Comparison of ENCODE assay signal across 1 cellular context in the genomic region with DNA sequence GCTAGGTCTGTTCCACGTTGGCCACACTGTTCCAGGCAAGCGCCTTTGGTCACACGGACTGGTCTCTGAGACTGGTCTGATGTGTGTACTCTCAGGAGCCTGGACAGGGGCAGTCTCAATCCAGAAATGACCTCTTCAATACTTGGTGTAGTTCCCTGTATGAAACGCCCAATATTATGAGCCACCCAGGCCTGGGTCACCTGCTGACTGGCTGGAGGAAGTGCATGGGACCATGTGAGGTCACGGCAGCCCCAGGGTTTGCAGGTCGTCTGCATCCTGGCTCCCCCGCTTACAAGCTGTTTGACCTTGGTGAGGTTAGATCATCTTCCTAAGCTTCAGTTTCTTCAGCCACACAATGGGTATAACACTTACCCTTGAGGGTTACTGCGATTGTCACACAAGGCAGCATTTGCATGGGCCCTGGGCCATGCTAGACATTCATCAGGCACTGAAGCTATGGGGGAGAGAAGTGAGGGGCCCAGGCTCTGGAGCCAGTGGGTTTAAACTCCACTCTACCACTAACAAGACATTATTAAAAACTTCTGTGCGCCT.
TF ChIP-seq lines count a peak whose summit lies in the region.

No MANE protein-coding gene starts in this region.

TF ChIP-seq in HepG2, 621 proteins besides CTCF, POLR2A, EP300 and RAD21 (continued from another document):
- TF ChIP-seq, protein P1, sequence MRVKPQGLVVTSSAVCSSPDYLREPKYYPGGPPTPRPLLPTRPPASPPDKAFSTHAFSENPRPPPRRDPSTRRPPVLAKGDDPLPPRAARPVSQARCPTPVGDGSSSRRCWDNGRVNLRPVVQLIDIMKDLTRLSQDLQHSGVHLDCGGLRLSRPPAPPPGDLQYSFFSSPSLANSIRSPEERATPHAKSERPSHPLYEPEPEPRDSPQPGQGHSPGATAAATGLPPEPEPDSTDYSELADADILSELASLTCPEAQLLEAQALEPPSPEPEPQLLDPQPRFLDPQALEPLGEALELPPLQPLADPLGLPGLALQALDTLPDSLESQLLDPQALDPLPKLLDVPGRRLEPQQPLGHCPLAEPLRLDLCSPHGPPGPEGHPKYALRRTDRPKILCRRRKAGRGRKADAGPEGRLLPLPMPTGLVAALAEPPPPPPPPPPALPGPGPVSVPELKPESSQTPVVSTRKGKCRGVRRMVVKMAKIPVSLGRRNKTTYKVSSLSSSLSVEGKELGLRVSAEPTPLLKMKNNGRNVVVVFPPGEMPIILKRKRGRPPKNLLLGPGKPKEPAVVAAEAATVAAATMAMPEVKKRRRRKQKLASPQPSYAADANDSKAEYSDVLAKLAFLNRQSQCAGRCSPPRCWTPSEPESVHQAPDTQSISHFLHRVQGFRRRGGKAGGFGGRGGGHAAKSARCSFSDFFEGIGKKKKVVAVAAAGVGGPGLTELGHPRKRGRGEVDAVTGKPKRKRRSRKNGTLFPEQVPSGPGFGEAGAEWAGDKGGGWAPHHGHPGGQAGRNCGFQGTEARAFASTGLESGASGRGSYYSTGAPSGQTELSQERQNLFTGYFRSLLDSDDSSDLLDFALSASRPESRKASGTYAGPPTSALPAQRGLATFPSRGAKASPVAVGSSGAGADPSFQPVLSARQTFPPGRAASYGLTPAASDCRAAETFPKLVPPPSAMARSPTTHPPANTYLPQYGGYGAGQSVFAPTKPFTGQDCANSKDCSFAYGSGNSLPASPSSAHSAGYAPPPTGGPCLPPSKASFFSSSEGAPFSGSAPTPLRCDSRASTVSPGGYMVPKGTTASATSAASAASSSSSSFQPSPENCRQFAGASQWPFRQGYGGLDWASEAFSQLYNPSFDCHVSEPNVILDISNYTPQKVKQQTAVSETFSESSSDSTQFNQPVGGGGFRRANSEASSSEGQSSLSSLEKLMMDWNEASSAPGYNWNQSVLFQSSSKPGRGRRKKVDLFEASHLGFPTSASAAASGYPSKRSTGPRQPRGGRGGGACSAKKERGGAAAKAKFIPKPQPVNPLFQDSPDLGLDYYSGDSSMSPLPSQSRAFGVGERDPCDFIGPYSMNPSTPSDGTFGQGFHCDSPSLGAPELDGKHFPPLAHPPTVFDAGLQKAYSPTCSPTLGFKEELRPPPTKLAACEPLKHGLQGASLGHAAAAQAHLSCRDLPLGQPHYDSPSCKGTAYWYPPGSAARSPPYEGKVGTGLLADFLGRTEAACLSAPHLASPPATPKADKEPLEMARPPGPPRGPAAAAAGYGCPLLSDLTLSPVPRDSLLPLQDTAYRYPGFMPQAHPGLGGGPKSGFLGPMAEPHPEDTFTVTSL (CRISPR knock-in tag; IDR thresholded peaks at IDR 0.05; ENCODE audit: borderline replicate concordance), result no peak
- no peak for TF ChIP-seq NFE2 (CRISPR knock-in tag; IDR thresholded peaks at IDR 0.05)
- no peak for TF ChIP-seq MED8 (CRISPR knock-in tag; IDR thresholded peaks at IDR 0.05; ENCODE audit: insufficient replicate concordance)
- TF ChIP-seq, protein P2, sequence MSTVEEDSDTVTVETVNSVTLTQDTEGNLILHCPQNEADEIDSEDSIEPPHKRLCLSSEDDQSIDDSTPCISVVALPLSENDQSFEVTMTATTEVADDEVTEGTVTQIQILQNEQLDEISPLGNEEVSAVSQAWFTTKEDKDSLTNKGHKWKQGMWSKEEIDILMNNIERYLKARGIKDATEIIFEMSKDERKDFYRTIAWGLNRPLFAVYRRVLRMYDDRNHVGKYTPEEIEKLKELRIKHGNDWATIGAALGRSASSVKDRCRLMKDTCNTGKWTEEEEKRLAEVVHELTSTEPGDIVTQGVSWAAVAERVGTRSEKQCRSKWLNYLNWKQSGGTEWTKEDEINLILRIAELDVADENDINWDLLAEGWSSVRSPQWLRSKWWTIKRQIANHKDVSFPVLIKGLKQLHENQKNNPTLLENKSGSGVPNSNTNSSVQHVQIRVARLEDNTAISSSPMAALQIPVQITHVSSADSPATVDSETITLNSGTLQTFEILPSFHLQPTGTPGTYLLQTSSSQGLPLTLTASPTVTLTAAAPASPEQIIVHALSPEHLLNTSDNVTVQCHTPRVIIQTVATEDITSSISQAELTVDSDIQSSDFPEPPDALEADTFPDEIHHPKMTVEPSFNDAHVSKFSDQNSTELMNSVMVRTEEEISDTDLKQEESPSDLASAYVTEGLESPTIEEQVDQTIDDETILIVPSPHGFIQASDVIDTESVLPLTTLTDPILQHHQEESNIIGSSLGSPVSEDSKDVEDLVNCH (CRISPR knock-in tag; IDR thresholded peaks at IDR 0.05), result no peak
- TF ChIP-seq, protein P3, sequence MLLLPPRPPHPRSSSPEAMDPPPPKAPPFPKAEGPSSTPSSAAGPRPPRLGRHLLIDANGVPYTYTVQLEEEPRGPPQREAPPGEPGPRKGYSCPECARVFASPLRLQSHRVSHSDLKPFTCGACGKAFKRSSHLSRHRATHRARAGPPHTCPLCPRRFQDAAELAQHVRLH (CRISPR knock-in tag; IDR thresholded peaks at IDR 0.05; ENCODE audit: borderline replicate concordance, low read depth), result no peak
- TF ChIP-seq, protein P4, sequence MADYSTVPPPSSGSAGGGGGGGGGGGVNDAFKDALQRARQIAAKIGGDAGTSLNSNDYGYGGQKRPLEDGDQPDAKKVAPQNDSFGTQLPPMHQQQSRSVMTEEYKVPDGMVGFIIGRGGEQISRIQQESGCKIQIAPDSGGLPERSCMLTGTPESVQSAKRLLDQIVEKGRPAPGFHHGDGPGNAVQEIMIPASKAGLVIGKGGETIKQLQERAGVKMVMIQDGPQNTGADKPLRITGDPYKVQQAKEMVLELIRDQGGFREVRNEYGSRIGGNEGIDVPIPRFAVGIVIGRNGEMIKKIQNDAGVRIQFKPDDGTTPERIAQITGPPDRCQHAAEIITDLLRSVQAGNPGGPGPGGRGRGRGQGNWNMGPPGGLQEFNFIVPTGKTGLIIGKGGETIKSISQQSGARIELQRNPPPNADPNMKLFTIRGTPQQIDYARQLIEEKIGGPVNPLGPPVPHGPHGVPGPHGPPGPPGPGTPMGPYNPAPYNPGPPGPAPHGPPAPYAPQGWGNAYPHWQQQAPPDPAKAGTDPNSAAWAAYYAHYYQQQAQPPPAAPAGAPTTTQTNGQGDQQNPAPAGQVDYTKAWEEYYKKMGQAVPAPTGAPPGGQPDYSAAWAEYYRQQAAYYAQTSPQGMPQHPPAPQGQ (CRISPR knock-in tag; IDR thresholded peaks at IDR 0.05; ENCODE audit: borderline replicate concordance), result no peak
- no peak for TF ChIP-seq GATAD1 (CRISPR knock-in tag; IDR thresholded peaks at IDR 0.05)
- TF ChIP-seq LCORL (IDR thresholded peaks at IDR 0.05), result no peak
- TF ChIP-seq LCORL (CRISPR knock-in tag; IDR thresholded peaks at IDR 0.05), result no peak
- 0 out of 2 replicates have a peak, but pooled peaks have one; percentile 17 for TF ChIP-seq RARA (CRISPR knock-in tag; IDR thresholded peaks at IDR 0.05)
- no peak for TF ChIP-seq RFX3 (CRISPR knock-in tag; IDR thresholded peaks at IDR 0.05)
- no peak for TF ChIP-seq NFE2L2 (IDR thresholded peaks at IDR 0.05; ENCODE audit: low read length)
- TF ChIP-seq ZSCAN30 (CRISPR knock-in tag; IDR thresholded peaks at IDR 0.05), result 0 out of 2 replicates have a peak, but pooled peaks have one; percentile 72
- 0 out of 2 replicates have a peak, but pooled peaks have one; percentile 39 for TF ChIP-seq RXRA (CRISPR knock-in tag; IDR thresholded peaks at IDR 0.05)
- no peak for TF ChIP-seq SNRNP70 (IDR thresholded peaks at IDR 0.05; ENCODE audit: low read depth, low read length)
- TF ChIP-seq ZNF605 (CRISPR knock-in tag; IDR thresholded peaks at IDR 0.05), result 0 out of 2 replicates have a peak, but pooled peaks have one; percentile 36
- no peak for TF ChIP-seq TEAD2 (CRISPR knock-in tag; IDR thresholded peaks at IDR 0.05)
- TF ChIP-seq HMG20A (CRISPR knock-in tag; IDR thresholded peaks at IDR 0.05; ENCODE audit: borderline replicate concordance), result no peak
- TF ChIP-seq, protein P5, sequence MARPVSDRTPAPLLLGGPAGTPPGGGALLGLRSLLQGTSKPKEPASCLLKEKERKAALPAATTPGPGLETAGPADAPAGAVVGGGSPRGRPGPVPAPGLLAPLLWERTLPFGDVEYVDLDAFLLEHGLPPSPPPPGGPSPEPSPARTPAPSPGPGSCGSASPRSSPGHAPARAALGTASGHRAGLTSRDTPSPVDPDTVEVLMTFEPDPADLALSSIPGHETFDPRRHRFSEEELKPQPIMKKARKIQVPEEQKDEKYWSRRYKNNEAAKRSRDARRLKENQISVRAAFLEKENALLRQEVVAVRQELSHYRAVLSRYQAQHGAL (CRISPR knock-in tag; IDR thresholded peaks at IDR 0.05; ENCODE audit: not compliant biosample characterization), result no peak
- TF ChIP-seq FOSL2 (CRISPR knock-in tag; IDR thresholded peaks at IDR 0.05), result no peak
- TF ChIP-seq JARID2 (CRISPR knock-in tag; IDR thresholded peaks at IDR 0.05; ENCODE audit: insufficient replicate concordance), result no peak
- no peak for TF ChIP-seq HES4 (CRISPR knock-in tag; IDR thresholded peaks at IDR 0.05; ENCODE audit: borderline replicate concordance)
- 0 out of 2 replicates have a peak, but pooled peaks have one; percentile 45 for TF ChIP-seq RXRB (CRISPR knock-in tag; IDR thresholded peaks at IDR 0.05; ENCODE audit: borderline replicate concordance)
- no peak for TF ChIP-seq NR2F6 (IDR thresholded peaks at IDR 0.05)
- TF ChIP-seq NR2F6 (CRISPR knock-in tag; IDR thresholded peaks at IDR 0.05), result peak; percentile 22; the same call in 1 of the 2 replicates
- TF ChIP-seq BRD4 (CRISPR knock-in tag; IDR thresholded peaks at IDR 0.05), result no peak
- TF ChIP-seq, protein P6, sequence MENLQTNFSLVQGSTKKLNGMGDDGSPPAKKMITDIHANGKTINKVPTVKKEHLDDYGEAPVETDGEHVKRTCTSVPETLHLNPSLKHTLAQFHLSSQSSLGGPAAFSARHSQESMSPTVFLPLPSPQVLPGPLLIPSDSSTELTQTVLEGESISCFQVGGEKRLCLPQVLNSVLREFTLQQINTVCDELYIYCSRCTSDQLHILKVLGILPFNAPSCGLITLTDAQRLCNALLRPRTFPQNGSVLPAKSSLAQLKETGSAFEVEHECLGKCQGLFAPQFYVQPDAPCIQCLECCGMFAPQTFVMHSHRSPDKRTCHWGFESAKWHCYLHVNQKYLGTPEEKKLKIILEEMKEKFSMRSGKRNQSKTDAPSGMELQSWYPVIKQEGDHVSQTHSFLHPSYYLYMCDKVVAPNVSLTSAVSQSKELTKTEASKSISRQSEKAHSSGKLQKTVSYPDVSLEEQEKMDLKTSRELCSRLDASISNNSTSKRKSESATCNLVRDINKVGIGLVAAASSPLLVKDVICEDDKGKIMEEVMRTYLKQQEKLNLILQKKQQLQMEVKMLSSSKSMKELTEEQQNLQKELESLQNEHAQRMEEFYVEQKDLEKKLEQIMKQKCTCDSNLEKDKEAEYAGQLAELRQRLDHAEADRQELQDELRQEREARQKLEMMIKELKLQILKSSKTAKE (CRISPR knock-in tag; IDR thresholded peaks at IDR 0.05; ENCODE audit: borderline replicate concordance), result no peak
- no peak for TF ChIP-seq MTF2 (CRISPR knock-in tag; IDR thresholded peaks at IDR 0.05; ENCODE audit: borderline replicate concordance)
- TF ChIP-seq, protein P7, sequence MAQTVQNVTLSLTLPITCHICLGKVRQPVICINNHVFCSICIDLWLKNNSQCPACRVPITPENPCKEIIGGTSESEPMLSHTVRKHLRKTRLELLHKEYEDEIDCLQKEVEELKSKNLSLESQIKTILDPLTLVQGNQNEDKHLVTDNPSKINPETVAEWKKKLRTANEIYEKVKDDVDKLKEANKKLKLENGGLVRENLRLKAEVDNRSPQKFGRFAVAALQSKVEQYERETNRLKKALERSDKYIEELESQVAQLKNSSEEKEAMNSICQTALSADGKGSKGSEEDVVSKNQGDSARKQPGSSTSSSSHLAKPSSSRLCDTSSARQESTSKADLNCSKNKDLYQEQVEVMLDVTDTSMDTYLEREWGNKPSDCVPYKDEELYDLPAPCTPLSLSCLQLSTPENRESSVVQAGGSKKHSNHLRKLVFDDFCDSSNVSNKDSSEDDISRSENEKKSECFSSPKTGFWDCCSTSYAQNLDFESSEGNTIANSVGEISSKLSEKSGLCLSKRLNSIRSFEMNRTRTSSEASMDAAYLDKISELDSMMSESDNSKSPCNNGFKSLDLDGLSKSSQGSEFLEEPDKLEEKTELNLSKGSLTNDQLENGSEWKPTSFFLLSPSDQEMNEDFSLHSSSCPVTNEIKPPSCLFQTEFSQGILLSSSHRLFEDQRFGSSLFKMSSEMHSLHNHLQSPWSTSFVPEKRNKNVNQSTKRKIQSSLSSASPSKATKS (CRISPR knock-in tag; IDR thresholded peaks at IDR 0.05), result no peak
- TF ChIP-seq, protein P8, sequence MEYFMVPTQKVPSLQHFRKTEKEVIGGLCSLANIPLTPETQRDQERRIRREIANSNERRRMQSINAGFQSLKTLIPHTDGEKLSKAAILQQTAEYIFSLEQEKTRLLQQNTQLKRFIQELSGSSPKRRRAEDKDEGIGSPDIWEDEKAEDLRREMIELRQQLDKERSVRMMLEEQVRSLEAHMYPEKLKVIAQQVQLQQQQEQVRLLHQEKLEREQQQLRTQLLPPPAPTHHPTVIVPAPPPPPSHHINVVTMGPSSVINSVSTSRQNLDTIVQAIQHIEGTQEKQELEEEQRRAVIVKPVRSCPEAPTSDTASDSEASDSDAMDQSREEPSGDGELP (IDR thresholded peaks at IDR 0.05; ENCODE audit: borderline replicate concordance, low read depth), result no peak
- TF ChIP-seq ZNF556 (CRISPR knock-in tag; IDR thresholded peaks at IDR 0.05; ENCODE audit: borderline replicate concordance), result no peak
- TF ChIP-seq ZNF629 (CRISPR knock-in tag; conservative IDR thresholded peaks at IDR 0.05), result peak; percentile 91
- no peak for TF ChIP-seq HNRNPUL1 (IDR thresholded peaks at IDR 0.05; ENCODE audit: low read depth, low read length)
- no peak for TF ChIP-seq ZC3H4 (CRISPR knock-in tag; IDR thresholded peaks at IDR 0.05; ENCODE audit: borderline replicate concordance)
- TF ChIP-seq, protein P9, sequence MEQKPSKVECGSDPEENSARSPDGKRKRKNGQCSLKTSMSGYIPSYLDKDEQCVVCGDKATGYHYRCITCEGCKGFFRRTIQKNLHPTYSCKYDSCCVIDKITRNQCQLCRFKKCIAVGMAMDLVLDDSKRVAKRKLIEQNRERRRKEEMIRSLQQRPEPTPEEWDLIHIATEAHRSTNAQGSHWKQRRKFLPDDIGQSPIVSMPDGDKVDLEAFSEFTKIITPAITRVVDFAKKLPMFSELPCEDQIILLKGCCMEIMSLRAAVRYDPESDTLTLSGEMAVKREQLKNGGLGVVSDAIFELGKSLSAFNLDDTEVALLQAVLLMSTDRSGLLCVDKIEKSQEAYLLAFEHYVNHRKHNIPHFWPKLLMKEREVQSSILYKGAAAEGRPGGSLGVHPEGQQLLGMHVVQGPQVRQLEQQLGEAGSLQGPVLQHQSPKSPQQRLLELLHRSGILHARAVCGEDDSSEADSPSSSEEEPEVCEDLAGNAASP (CRISPR knock-in tag; IDR thresholded peaks at IDR 0.05; ENCODE audit: borderline replicate concordance), result peak; percentile 50; the same call in 1 of the 2 replicates
- TF ChIP-seq ZNF329 (CRISPR knock-in tag; IDR thresholded peaks at IDR 0.05; ENCODE audit: low read depth), result no peak
